Comparison of ENCODE assay signal across 20 cellular contexts in genomic region chr2:201918981-201919380, GRCh38.
DNase-seq lines count a peak whose midpoint lies in the region; ATAC-seq, FAIRE-seq and TF ChIP-seq lines count a peak whose summit lies in the region.
"Had no signal": no experiment of that assay in that cellular context is flagged by ENCODE, and none has a peak within 500 bp of the region (broad histone marks: within the 10 kb centered on the region; RNA-seq: fewer than 3 reads in every experiment).

No MANE protein-coding gene starts in this region.

- no peak overlapping the region for H3K4ac ChIP-seq in IMR-90 (ENCODE audit: low read depth, low read length)
- H3K4ac ChIP-seq in H1 (replicated peaks; ENCODE audit: insufficient read length, low read depth, low read length) = no peak overlapping the region
- no peak overlapping the region for H3K4ac ChIP-seq in H9 (ENCODE audit: low read depth, low read length)

- 80% methylated on average over 2 of the region's 7 CpGs; no CpG with 5 or more reads in 1 of the 2 experiments for WGBS in IMR-90 (ENCODE audit: extremely low coverage in 2 of 2, insufficient read length in 1 of 2), 2 experiments
- WGBS in H1 (ENCODE audit: extremely low coverage in 1 of 2, insufficient coverage in 1 of 2, insufficient read length in 1 of 2, insufficient replicate concordance in 2 of 2, low coverage in 1 of 2, low lambda C conversion rate in 2 of 2, missing lambda C conversion rate in 1 of 2), 2 experiments = 84% methylated on average over 7 of the region's 7 CpGs; no CpG with 5 or more reads in 1 of the 2 experiments
- WGBS in H9 (ENCODE audit: extremely low coverage, insufficient read length, low lambda C conversion rate) = no CpG with 5 or more reads among the region's 7 CpGs

- FAIRE-seq in H1 (lab: Jason Lieb, UNC) = no peak
- FAIRE-seq: A549, D721Med, GM12878, GM18507, HTR-8/SVneo, K562 had no signal

- in situ Hi-C loops in IMR-90 (cut with MboI; ENCODE audit: low sequenced_read_pairs) = no loop called here

- H4K8ac ChIP-seq in IMR-90 (ENCODE audit: low read depth in 2 of 2, low read length in 2 of 2) (no peak overlapping the region), H1 (ENCODE audit: extremely low read depth, insufficient read depth, low read length) (no peak overlapping the region), H9 (replicated peaks; ENCODE audit: insufficient read length, low read depth, low read length) (no peak overlapping the region)

- H3K23me2 ChIP-seq in H1 (ENCODE audit: low read depth, low read length) = no peaks in the 10 kb centered on the region; the same call in 1 of the 2 replicates
- no peaks in the 10 kb centered on the region for H3K23me2 ChIP-seq in H9 (ENCODE audit: insufficient read length, low read depth, low read length, poor library complexity, severe bottlenecking)

- H2AK5ac ChIP-seq in IMR-90 (ENCODE audit: low read depth, low read length) (no peak overlapping the region), H1 (ENCODE audit: low read depth, low read length) (no peak overlapping the region), H9 (ENCODE audit: insufficient read length, low read length) (no peak overlapping the region)

- H2BK12ac ChIP-seq in H1 (ENCODE audit: low read depth, low read length) = 0 out of 2 replicates have a peak overlapping the region, but pooled peaks have one; percentile 11
- H2BK12ac ChIP-seq in H9 (ENCODE audit: insufficient read length, low read depth, low read length) = no peak overlapping the region

- TF ChIP-seq CTCF in IMR-90 (conservative IDR thresholded peaks at IDR 0.05; ENCODE audit: low read depth, low read length) (no peak), H1 (IDR thresholded peaks at IDR 0.05; ENCODE audit: control extremely low read depth in 1 of 3, insufficient read depth in 1 of 3, low read depth in 1 of 3, low read length in 3 of 3) (no peak), H9 (conservative IDR thresholded peaks at IDR 0.05) (no peak)

- H3K4me2 ChIP-seq in IMR-90 (ENCODE audit: low read depth, low read length) = no peak overlapping the region
- H3K4me2 ChIP-seq in H1 (ENCODE audit: insufficient read depth in 1 of 2, low read depth in 2 of 2, low read length in 2 of 2) = no peak overlapping the region
- no peak overlapping the region for H3K4me2 ChIP-seq in H9 (ENCODE audit: insufficient read depth, insufficient read length, low read length)
- H3K4me2 ChIP-seq: A549 had no signal

- no peak overlapping the region; the same call in 1 of the 2 replicates for H3K14ac ChIP-seq in IMR-90 (replicated peaks; ENCODE audit: low read depth, low read length)
- H3K14ac ChIP-seq in H1 (ENCODE audit: insufficient read length) = no peak overlapping the region
- no peak overlapping the region for H3K14ac ChIP-seq in H9 (ENCODE audit: insufficient read depth, low read length)

- H3K27me3 Mint-ChIP-seq in activated CD4-positive, alpha-beta T cell treated with anti-CD3 and anti-CD28 coated beads for 36 hours = no peaks in the 10 kb centered on the region
- no peaks in the 10 kb centered on the region for H3K27me3 Mint-ChIP-seq in H9 (ENCODE audit: low read depth)

- H3K23ac ChIP-seq in IMR-90 (ENCODE audit: low read depth, low read length) (no peak overlapping the region), H1 (ENCODE audit: insufficient read length) (no peak overlapping the region), H9 (ENCODE audit: insufficient read length, low read depth, low read length) (no peak overlapping the region)

- intact Hi-C loops in IMR-90 (cut with micrococcal nuclease) = no loop called here
- intact Hi-C loops in activated CD4-positive, alpha-beta T cell treated with anti-CD3 and anti-CD28 coated beads for 36 hours (cut with DNase I, micrococcal nuclease) = no loop called here

- H3K4me1 ChIP-seq in IMR-90 (ENCODE audit: control insufficient read depth, insufficient read depth, low read length) (no peaks in the 10 kb centered on the region), H1 (replicated peaks in 1 of 4; ENCODE audit: control insufficient read depth in 3 of 4, insufficient read depth in 4 of 4, low read length in 3 of 4) (peaks cover 0 to 20% (median 9%) of the 10 kb centered on the region in 4 experiments; a peak in 6 of 7 replicates), H9 (ENCODE audit: insufficient read depth, low read length) (peaks cover 2% of the 10 kb centered on the region; the same call in 1 of the 2 replicates)
- H3K4me1 ChIP-seq: A549, HAP-1 had no signal

- H3K27ac ChIP-seq in IMR-90 (ENCODE audit: insufficient read depth, low read length) (no peak overlapping the region), H1 (ENCODE audit: low read depth, low read length) (no peak overlapping the region), H9 (ENCODE audit: insufficient read length, low read depth, low read length) (no peak overlapping the region)
- H3K27ac ChIP-seq: A549, GM23248 had no signal

- no peak for ATAC-seq in IMR-90 (ENCODE audit: low read depth)
- ATAC-seq in activated CD4-positive, alpha-beta T cell treated with anti-CD3 and anti-CD28 coated beads for 36 hours = no peak
- ATAC-seq: A549; CD8-positive, alpha-beta T cell; GM12878; K562 had no signal

- H3K36me3 Mint-ChIP-seq in activated CD4-positive, alpha-beta T cell treated with anti-CD3 and anti-CD28 coated beads for 36 hours (ENCODE audit: low read depth) = no peaks in the 10 kb centered on the region
- peaks cover 0 to 8% (median 2%) of the 10 kb centered on the region in 3 experiments; a peak in 4 of 7 replicates for H3K36me3 Mint-ChIP-seq in H9 (ENCODE audit: insufficient read depth in 1 of 3, low read depth in 3 of 3)
- H3K36me3 Mint-ChIP-seq: CD14-positive monocyte; CD8-positive, alpha-beta T cell had no signal

- no peak overlapping the region for H2AK9ac ChIP-seq in IMR-90 (replicated peaks; ENCODE audit: low read depth, low read length, poor library complexity)

- H3K4me1 Mint-ChIP-seq in activated CD4-positive, alpha-beta T cell treated with anti-CD3 and anti-CD28 coated beads for 36 hours = no peaks in the 10 kb centered on the region
- H3K4me1 Mint-ChIP-seq in H9 = peaks cover 25 to 26% of the 10 kb centered on the region in 2 experiments
- H3K4me1 Mint-ChIP-seq: CD14-positive monocyte had no signal

- TF ChIP-seq EP300 in H1 (IDR thresholded peaks at IDR 0.05; ENCODE audit: borderline replicate concordance in 1 of 2, low read depth in 2 of 2, low read length in 2 of 2) = no peak

- POLR2A ChIA-PET in IMR-90 (lab: Charles Lee; ENCODE audit: unreplicated experiment) = no interaction called here
- POLR2A ChIA-PET in H1 (lab: Charles Lee; ENCODE audit: partially characterized antibody) = no interaction called here
- POLR2A ChIA-PET in activated CD4-positive, alpha-beta T cell treated with anti-CD3 and anti-CD28 coated beads for 36 hours (lab: Charles Lee) = no interaction called here

- H2AFZ ChIP-seq in IMR-90 (replicated peaks; ENCODE audit: low read length, poor library complexity) (peak overlapping the region; percentile 52), H1 (ENCODE audit: low read length) (no peak overlapping the region), H9 (ENCODE audit: low read length) (no peak overlapping the region)
- H2AFZ ChIP-seq: GM23248 had no signal

- H2BK120ac ChIP-seq in IMR-90 (ENCODE audit: low read depth, low read length) (no peak overlapping the region), H1 (replicated peaks; ENCODE audit: low read depth, low read length) (peak overlapping the region; percentile 38), H9 (ENCODE audit: low read depth, low read length, poor library complexity, severe bottlenecking) (no peak overlapping the region)

- no peaks in the 10 kb centered on the region for H3K9me3 Mint-ChIP-seq in activated CD4-positive, alpha-beta T cell treated with anti-CD3 and anti-CD28 coated beads for 36 hours (ENCODE audit: low read depth)
- peaks cover 2 to 3% of the 10 kb centered on the region in 2 experiments; a peak in 4 of 5 replicates for H3K9me3 Mint-ChIP-seq in H9
- H3K9me3 Mint-ChIP-seq: CD14-positive monocyte had no signal

- H4K91ac ChIP-seq in IMR-90 (ENCODE audit: insufficient read depth, low read depth, low read length) (no peak overlapping the region), H1 (replicated peaks; ENCODE audit: insufficient read length, low read length) (peak overlapping the region; percentile 39), H9 (ENCODE audit: insufficient read length, low read depth, low read length) (no peak overlapping the region)

- H3K9me3 ChIP-seq in IMR-90 (ENCODE audit: control insufficient read depth, insufficient read depth, low read length) (no peaks in the 10 kb centered on the region), H1 (ENCODE audit: insufficient read depth in 2 of 2, low read depth in 1 of 2, low read length in 1 of 2) (no peaks in the 10 kb centered on the region), H9 (ENCODE audit: control insufficient read depth, low read depth, low read length) (no peaks in the 10 kb centered on the region)
- H3K9me3 ChIP-seq: A549, HAP-1 had no signal

- H3K56ac ChIP-seq in IMR-90 (ENCODE audit: extremely low read depth, insufficient read depth, low read length) (no peak overlapping the region), H1 (replicated peaks; ENCODE audit: insufficient read length, low read depth, low read length) (no peak overlapping the region), H9 (ENCODE audit: insufficient read length, low read depth, low read length) (no peak overlapping the region)

- H3K4me3 Mint-ChIP-seq in activated CD4-positive, alpha-beta T cell treated with anti-CD3 and anti-CD28 coated beads for 36 hours = no peak overlapping the region
- no peak overlapping the region for H3K4me3 Mint-ChIP-seq in H9
- H3K4me3 Mint-ChIP-seq: CD14-positive monocyte; CD8-positive, alpha-beta T cell had no signal

- H3K18ac ChIP-seq in IMR-90 (ENCODE audit: low read depth, low read length) (no peak overlapping the region), H1 (ENCODE audit: extremely low read depth, low read length) (no peak overlapping the region), H9 (ENCODE audit: insufficient read length, low read depth, low read length) (no peak overlapping the region)

- CTCF ChIA-PET in IMR-90 (lab: Yijun Ruan, JAX) = interaction anchor here (0.5 kb wide), 1 partner anchor 811 kb away, joined by 7 read pairs; no protein-coding TSS in a partner anchor
- CTCF ChIA-PET in H1 (lab: Charles Lee; ENCODE audit: partially characterized antibody) = interaction anchor here (0.8 kb wide), 1 partner anchor 10 kb away, joined by 3 read pairs; no protein-coding TSS in a partner anchor
- CTCF ChIA-PET in activated CD4-positive, alpha-beta T cell treated with anti-CD3 and anti-CD28 coated beads for 36 hours (lab: Charles Lee) = no interaction called here

- H3K9ac ChIP-seq in IMR-90 (ENCODE audit: low read depth, low read length) (no peak overlapping the region), H1 (replicated peaks in 1 of 4; ENCODE audit: extremely low read depth in 1 of 4, low read depth in 3 of 4, low read length in 3 of 4) (no peak overlapping the region), H9 (ENCODE audit: extremely low read depth, insufficient read length, low read length) (no peak overlapping the region)
- H3K9ac ChIP-seq: GM23248 had no signal

- H2BK15ac ChIP-seq in IMR-90 (ENCODE audit: low read depth, low read length) (no peak overlapping the region), H1 (ENCODE audit: low read length) (no peak overlapping the region), H9 (ENCODE audit: low read depth, low read length) (no peak overlapping the region)

- H2BK5ac ChIP-seq in IMR-90 (ENCODE audit: low read depth, low read length, poor library complexity, severe bottlenecking) (no peak overlapping the region), H1 (ENCODE audit: low read depth, low read length) (no peak overlapping the region), H9 (ENCODE audit: insufficient read length, low read length) (no peak overlapping the region)

- H3K4me3 ChIP-seq in IMR-90 (ENCODE audit: insufficient read depth, low read depth, low read length) = no peak overlapping the region
- no peak overlapping the region for H3K4me3 ChIP-seq in H1 (ENCODE audit: extremely low read depth in 1 of 4, insufficient read depth in 2 of 4, low read depth in 3 of 4, low read length in 4 of 4)
- H3K4me3 ChIP-seq: A549, GM12878, GM23248, HAP-1, K562 had no signal

- no peak overlapping the region for H3K27ac Mint-ChIP-seq in activated CD4-positive, alpha-beta T cell treated with anti-CD3 and anti-CD28 coated beads for 36 hours
- H3K27ac Mint-ChIP-seq in H9 = no peak overlapping the region
- H3K27ac Mint-ChIP-seq: CD8-positive, alpha-beta T cell had no signal

- BruUV-seq in IMR-90 (replicated peaks; lab: Mats Ljungman, UMichigan) = no TSS peak

- no peak overlapping the region for H3T11ph ChIP-seq in H9 (ENCODE audit: low read length)

- H3K79me1 ChIP-seq in IMR-90 (ENCODE audit: low read depth in 1 of 2, low read length in 2 of 2) (no peaks in the 10 kb centered on the region), H1 (ENCODE audit: low read depth, low read length) (no peaks in the 10 kb centered on the region), H9 (ENCODE audit: insufficient read depth, low read depth, low read length, poor library complexity, severe bottlenecking) (no peaks in the 10 kb centered on the region)

- H3K79me2 ChIP-seq in H1 (ENCODE audit: control insufficient read depth in 1 of 2, insufficient read depth in 2 of 2, low read length in 2 of 2) (no peaks in the 10 kb centered on the region), H9 (ENCODE audit: insufficient read depth, low read length) (no peaks in the 10 kb centered on the region)

- H4K20me1 ChIP-seq in IMR-90 (ENCODE audit: insufficient read depth, low read length) (no peaks in the 10 kb centered on the region), H1 (replicated peaks in 1 of 2; ENCODE audit: control insufficient read depth in 1 of 2, insufficient read depth in 2 of 2, low read length in 2 of 2) (no peaks in the 10 kb centered on the region), H9 (ENCODE audit: control insufficient read depth, insufficient read depth, insufficient read length) (no peaks in the 10 kb centered on the region)

- no peaks in the 10 kb centered on the region for H3K27me3 ChIP-seq in IMR-90 (ENCODE audit: control insufficient read depth, insufficient read depth, low read length)
- no peaks in the 10 kb centered on the region for H3K27me3 ChIP-seq in H1 (replicated peaks in 1 of 4; ENCODE audit: control insufficient read depth in 3 of 4, extremely low read depth in 1 of 4, insufficient read depth in 3 of 4, low read length in 3 of 4)
- H3K27me3 ChIP-seq in H9 (ENCODE audit: insufficient read depth, low read length) = no peaks in the 10 kb centered on the region

- no peaks in the 10 kb centered on the region for H3K9me1 ChIP-seq in IMR-90 (ENCODE audit: insufficient read depth, low read length)

- TF ChIP-seq POLR2A in IMR-90 (IDR thresholded peaks at IDR 0.05; ENCODE audit: low read depth, low read length) = no peak
- no peak for TF ChIP-seq POLR2A in H1 (IDR thresholded peaks at IDR 0.05; ENCODE audit: control extremely low read depth in 1 of 2, low read depth in 2 of 2, low read length in 2 of 2)

- H4K5ac ChIP-seq in IMR-90 (ENCODE audit: low read depth, low read length) (no peak overlapping the region), H1 (ENCODE audit: insufficient read length, low read depth, low read length) (no peak overlapping the region), H9 (ENCODE audit: insufficient read length, low read depth, low read length) (no peak overlapping the region)

- no peaks in the 10 kb centered on the region for H3K36me3 ChIP-seq in IMR-90 (ENCODE audit: control insufficient read depth, insufficient read depth, low read length)
- no peaks in the 10 kb centered on the region for H3K36me3 ChIP-seq in H1 (ENCODE audit: control insufficient read depth in 2 of 4, insufficient read depth in 4 of 4, low read length in 3 of 4)
- H3K36me3 ChIP-seq: HAP-1 had no signal

- H2BK20ac ChIP-seq in IMR-90 (ENCODE audit: low read depth, low read length) = no peak overlapping the region
- H2BK20ac ChIP-seq in H1 (ENCODE audit: low read length) = 0 out of 2 replicates have a peak overlapping the region, but pooled peaks have one; percentile 84
- no peak overlapping the region for H2BK20ac ChIP-seq in H9 (ENCODE audit: low read depth, low read length, poor library complexity, severe bottlenecking)

- TF ChIP-seq RAD21 in IMR-90 (IDR thresholded peaks at IDR 0.05; ENCODE audit: low read length) = no peak
- TF ChIP-seq RAD21 in H1 (IDR thresholded peaks at IDR 0.05 in 1 of 2, conservative IDR thresholded peaks at IDR 0.05 in 1 of 2; ENCODE audit: low read depth in 2 of 2, low read length in 2 of 2) = no peak

- DNase-seq in DMS53 treated with DMSO at 0.1 percent for 48 hours (lab: John Stamatoyannopoulos, UW; ENCODE audit: unreplicated experiment) = peak; percentile 12
- DNase-seq in IMR-90 = no peak
- no peak for DNase-seq in H1 (ENCODE audit: low read depth in 1 of 2, low spot score in 2 of 2)
- peak; percentile 5 for DNase-seq in mesenteric fat pad (ENCODE audit: low spot score)
- DNase-seq in activated CD4-positive, alpha-beta T cell treated with anti-CD3 and anti-CD28 coated beads for 36 hours = no peak
- no peak for DNase-seq in H9
- DNase-seq in GF-D8 (lab: John Stamatoyannopoulos, UW) = no peak
- DNase-seq in cortex of kidney (lab: John Stamatoyannopoulos, UW) = no peak
- DNase-seq: CD8-positive, alpha-beta T cell; COR-L47; DMS153; GM23248 had no signal

- dilution Hi-C loops in IMR-90 (cut with HindIII; ENCODE audit: low sequenced_read_pairs, unreplicated experiment) = no loop called here

Comparison
In these comparisons a context has a peak if more than half of its experiments do, and no peak if none do; other contexts are left out.
1. DNase-seq: peak in DMS53 treated with DMSO at 0.1 percent for 48 hours (single experiment) and mesenteric fat pad (single experiment); none in IMR-90 (single experiment), H1 (0 of 2), activated CD4-positive, alpha-beta T cell treated with anti-CD3 and anti-CD28 coated beads for 36 hours (single experiment), H9 (single experiment), GF-D8 (single experiment) and cortex of kidney (single experiment).